9 cellular contexts compared by ENCODE assay signal in genomic region chr3:48427630-48427962, GRCh38. TPM values are rescaled to one million over a fixed set of nuclear protein-coding genes. Genes with fewer than 3 reads are reported as not detected.
A peak's percentile ranks its signal among the peaks of the same experiment; 100 is the strongest.
DNase-seq lines count a peak whose midpoint lies in the region; ATAC-seq and TF ChIP-seq lines count a peak whose summit lies in the region.
"Had no signal": no experiment of that assay in that cellular context is flagged by ENCODE, and none has a peak within 500 bp of the region (broad histone marks: within the 10 kb centered on the region; RNA-seq: fewer than 3 reads in every experiment).

No MANE protein-coding gene starts in this region.

- peaks cover 14% of the 10 kb centered on the region for H3K4me1 Mint-ChIP-seq in CD8-positive, alpha-beta T cell (ENCODE audit: low read depth)

- no CpG with 5 or more reads among the region's 9 CpGs for WGBS in trophoblast cell (ENCODE audit: extremely low coverage, insufficient coverage, insufficient read length)

- no peak overlapping the region for H2AFZ ChIP-seq in trophoblast cell (ENCODE audit: insufficient read depth, low read length, poor library complexity)

- intact Hi-C loops in CD8-positive, alpha-beta T cell (cut with DNase I, micrococcal nuclease) = no loop called here

- H3K4me2 ChIP-seq in trophoblast cell (ENCODE audit: low read length) = peak overlapping the region; percentile 74

- H3K9me3 ChIP-seq in CD8-positive, alpha-beta T cell (ENCODE audit: low read length) = no peaks in the 10 kb centered on the region
- H3K9me3 ChIP-seq in right atrium auricular region = no peaks in the 10 kb centered on the region
- no peaks in the 10 kb centered on the region for H3K9me3 ChIP-seq in trophoblast cell (ENCODE audit: insufficient read depth, low read depth, low read length)

- H2BK120ac ChIP-seq in trophoblast cell (ENCODE audit: insufficient read depth, low read length, poor library complexity) = no peak overlapping the region

- ATAC-seq in CD8-positive, alpha-beta T cell = no peak

- H3K36me3 Mint-ChIP-seq in CD8-positive, alpha-beta T cell = peaks cover 11% of the 10 kb centered on the region

- peak overlapping the region; percentile 68 for H3K4me3 Mint-ChIP-seq in CD8-positive, alpha-beta T cell

- H4K12ac ChIP-seq in trophoblast cell (ENCODE audit: low read depth, low read length) = no peak overlapping the region

- no peak overlapping the region for H3K27ac Mint-ChIP-seq in CD8-positive, alpha-beta T cell

- H3K4ac ChIP-seq in trophoblast cell (ENCODE audit: low read depth, low read length) = peak overlapping the region; percentile 51

- no peak overlapping the region for H3K18ac ChIP-seq in trophoblast cell (ENCODE audit: low read length)

- peaks cover 14% of the 10 kb centered on the region for H3K79me1 ChIP-seq in trophoblast cell (ENCODE audit: low read length)

- H4K91ac ChIP-seq in trophoblast cell (ENCODE audit: low read depth, low read length) = no peak overlapping the region

- H3K14ac ChIP-seq in trophoblast cell (ENCODE audit: low read length) = no peak overlapping the region

- H3K23ac ChIP-seq in trophoblast cell (ENCODE audit: low read length) = no peak overlapping the region

- H3K36me3 ChIP-seq in CD8-positive, alpha-beta T cell (ENCODE audit: insufficient read depth, low read length) = peaks cover 6% of the 10 kb centered on the region
- H3K36me3 ChIP-seq in right atrium auricular region (no peaks in the 10 kb centered on the region), trophoblast cell (ENCODE audit: control insufficient read depth in 1 of 2, insufficient read depth in 2 of 2, low read length in 2 of 2) (peaks cover 24 to 27% of the 10 kb centered on the region in 2 experiments)

- TF ChIP-seq CTCF in CD8-positive, alpha-beta T cell (IDR thresholded peaks at IDR 0.05) = no peak
- TF ChIP-seq CTCF in VCaP (conservative IDR thresholded peaks at IDR 0.05) (no peak), right atrium auricular region (IDR thresholded peaks at IDR 0.05) (no peak), GM20000 (IDR thresholded peaks at IDR 0.05; ENCODE audit: extremely low read depth, missing control alignments) (no peak)

- H2AK5ac ChIP-seq in trophoblast cell (ENCODE audit: low read length) = no peak overlapping the region

- H3K4me1 ChIP-seq in CD8-positive, alpha-beta T cell (ENCODE audit: insufficient read depth, low read length) = peaks cover 6% of the 10 kb centered on the region
- H3K4me1 ChIP-seq in right atrium auricular region = peaks cover 0 to 76% of the 10 kb centered on the region in 2 donors
- peaks cover 37 to 41% of the 10 kb centered on the region in 2 experiments for H3K4me1 ChIP-seq in trophoblast cell (ENCODE audit: control insufficient read depth in 1 of 2, insufficient read depth in 2 of 2, low read length in 2 of 2)

- no peak overlapping the region for H4K8ac ChIP-seq in trophoblast cell (ENCODE audit: low read depth, low read length)

- H3K4me3 ChIP-seq in CD8-positive, alpha-beta T cell (ENCODE audit: low read depth, low read length) = no peak overlapping the region
- peak overlapping the region; percentile 79 to 82 for H3K4me3 ChIP-seq in right atrium auricular region
- H3K4me3 ChIP-seq in trophoblast cell (ENCODE audit: low read depth, low read length) = no peak overlapping the region

- no peak overlapping the region for H2BK12ac ChIP-seq in trophoblast cell (ENCODE audit: low read length)

- no peak overlapping the region for H2BK5ac ChIP-seq in trophoblast cell (ENCODE audit: low read depth, low read length, poor library complexity)

- POLR2A ChIA-PET in CD8-positive, alpha-beta T cell (lab: Charles Lee) = no interaction called here

- no peaks in the 10 kb centered on the region for H3K27me3 ChIP-seq in CD8-positive, alpha-beta T cell (ENCODE audit: insufficient read depth, low read length)
- H3K27me3 ChIP-seq in right atrium auricular region (no peaks in the 10 kb centered on the region), trophoblast cell (ENCODE audit: insufficient read depth, low read length) (no peaks in the 10 kb centered on the region)

- H3K9ac ChIP-seq in trophoblast cell (ENCODE audit: low read length) = no peak overlapping the region

- no peaks in the 10 kb centered on the region for H3K9me3 Mint-ChIP-seq in CD8-positive, alpha-beta T cell

- no peak overlapping the region for H3K27ac ChIP-seq in CD8-positive, alpha-beta T cell (ENCODE audit: low read depth, low read length)
- H3K27ac ChIP-seq in VCaP (peak overlapping the region; percentile 96), right atrium auricular region (peak overlapping the region; percentile 91 to 94), trophoblast cell (ENCODE audit: low read depth, low read length) (no peak overlapping the region)

- DNase-seq in CD8-positive, alpha-beta T cell = no peak
- DNase-seq in right atrium auricular region (ENCODE audit: low spot score) (no peak), trophoblast cell (no peak), NCI-H2107 (lab: John Stamatoyannopoulos, UW) (no peak), SHP77 (lab: John Stamatoyannopoulos, UW) (no peak), GM20000 (ENCODE audit: low spot score) (no peak), LoVo (ENCODE audit: low spot score) (no peak)

- H3K79me2 ChIP-seq in trophoblast cell (ENCODE audit: control insufficient read depth, insufficient read depth, low read length, poor library complexity) = peaks cover 27% of the 10 kb centered on the region

- peaks cover 5% of the 10 kb centered on the region for H3K27me3 Mint-ChIP-seq in CD8-positive, alpha-beta T cell (ENCODE audit: low read depth)

- CTCF ChIA-PET in CD8-positive, alpha-beta T cell (lab: Charles Lee) = interaction anchor here (2.5 to 14.1 kb wide), 2 partner anchors 9 to 22 kb away, joined by 15 to 357 read pairs; no protein-coding TSS in a partner anchor

RNA-seq across cellular contexts. Expression of gene PLXNB1, which starts 2.3 kb away (rescaled TPM):
- total RNA-seq in CD8-positive, alpha-beta T cell = 1 to 10 TPM; 1.4 to 2.7 TPM
- total RNA-seq in right atrium auricular region = 10 to 100 TPM; 69.4 to 73.0 TPM
- 48.1 and 50.4 TPM in 2 replicates for polyA plus RNA-seq in trophoblast cell (2013)

RNA-seq across cellular contexts. Expression of gene CCDC51, which starts 12.3 kb away (rescaled TPM):
- 1 to 10 TPM; 2.9 to 4.7 TPM for total RNA-seq in CD8-positive, alpha-beta T cell
- total RNA-seq in right atrium auricular region = 1 to 10 TPM; 8.4 to 9.2 TPM
- polyA plus RNA-seq in trophoblast cell (2013) = 11.1 and 11.5 TPM in 2 replicates

RNA-seq across cellular contexts. Expression of gene TMA7, which starts 12.5 kb away (rescaled TPM):
- total RNA-seq in CD8-positive, alpha-beta T cell = 100 to 1,000 TPM; 279 to 297 TPM
- total RNA-seq in right atrium auricular region = 100 to 1,000 TPM; 194 to 286 TPM
- 586 and 607 TPM in 2 replicates for polyA plus RNA-seq in trophoblast cell (2013)

RNA-seq across cellular contexts. Expression of gene ATRIP, which starts 18.9 kb away (rescaled TPM):
- 1 to 10 TPM; 7.4 to 8.7 TPM for total RNA-seq in CD8-positive, alpha-beta T cell
- total RNA-seq in right atrium auricular region = 1 to 10 TPM; 2.0 to 3.1 TPM
- polyA plus RNA-seq in trophoblast cell (2013) = 9.1 and 9.8 TPM in 2 replicates

RNA-seq across cellular contexts. Expression of gene FBXW12, which starts 55.6 kb away (rescaled TPM):
- not detected for total RNA-seq in CD8-positive, alpha-beta T cell
- not detected for total RNA-seq in right atrium auricular region
- 0.04 TPM in 1 of 2 replicates, not detected in the other for polyA plus RNA-seq in trophoblast cell (2013)
- total RNA-seq: fibroblast of villous mesenchyme had no signal

Comparison
In these comparisons a context has a peak if more than half of its experiments do, and no peak if none do; other contexts are left out.
1. H3K27ac ChIP-seq: peak in VCaP (single experiment) and right atrium auricular region (2 of 2); none in CD8-positive, alpha-beta T cell (single experiment) and trophoblast cell (single experiment).
2. H3K4me3 ChIP-seq: peak in right atrium auricular region (2 of 2); none in CD8-positive, alpha-beta T cell (single experiment) and trophoblast cell (single experiment).
3. RNA of gene PLXNB1, which starts 2.3 kb away (total RNA-seq): 69.4 to 73.0 TPM in right atrium auricular region; 1.4 to 2.7 TPM in CD8-positive, alpha-beta T cell; every median in the first group is over 10 times any median in the second.